In genomic region chr6:90079555-90080490, GRCh38 we compare ENCODE assay signal across 11 cellular contexts.
A peak's percentile ranks its signal among the peaks of the same experiment; 100 is the strongest.
DNase-seq lines count a peak whose midpoint lies in the region; ATAC-seq and TF ChIP-seq lines count a peak whose summit lies in the region.
"Had no signal": no experiment of that assay in that cellular context is flagged by ENCODE, and none has a peak within 500 bp of the region (broad histone marks: within the 10 kb centered on the region; RNA-seq: fewer than 3 reads in every experiment).

No MANE protein-coding gene starts in this region.

- no peaks in the 10 kb centered on the region for H3K27me3 ChIP-seq in CD8-positive, alpha-beta T cell (ENCODE audit: insufficient read depth, low read length)
- H3K27me3 ChIP-seq in ovary: no peaks in the 10 kb centered on the region

- no peaks in the 10 kb centered on the region for H3K9me3 Mint-ChIP-seq in CD8-positive, alpha-beta T cell
- no peaks in the 10 kb centered on the region for H3K9me3 Mint-ChIP-seq in activated B cell treated with CpG ODN at 0.5 μM for 24 hours
- no peaks in the 10 kb centered on the region for H3K9me3 Mint-ChIP-seq in activated naive CD8-positive, alpha-beta T cell treated with anti-CD3 and anti-CD28 coated beads for 36 hours
- H3K9me3 Mint-ChIP-seq in WTC11: no peaks in the 10 kb centered on the region

- ATAC-seq in CD8-positive, alpha-beta T cell: no peak
- ATAC-seq in activated B cell treated with CpG ODN at 0.5 μM for 24 hours (ENCODE audit: low read depth) (peak; percentile 22), WTC11 (no peak), HG03045 (IDR thresholded peaks at IDR 0.05; ENCODE audit: unreplicated experiment) (no peak), left lobe of liver (no peak)

- H3K4me3 ChIP-seq in CD8-positive, alpha-beta T cell (ENCODE audit: low read depth, low read length): peak overlapping the region; percentile 66
- H3K4me3 ChIP-seq in ovary: no peak overlapping the region
- H3K4me3 ChIP-seq: prostate gland had no signal

- WGBS in ovary, 3 donors: 90 to 96% (median 92%) methylated on average over 11 of the region's 11 CpGs

- peak overlapping the region; percentile 99 for H3K27ac Mint-ChIP-seq in CD8-positive, alpha-beta T cell
- H3K27ac Mint-ChIP-seq in activated B cell treated with CpG ODN at 0.5 μM for 24 hours: peak overlapping the region; percentile 86
- H3K27ac Mint-ChIP-seq in activated naive CD8-positive, alpha-beta T cell treated with anti-CD3 and anti-CD28 coated beads for 36 hours: peak overlapping the region; percentile 97
- no peak overlapping the region for H3K27ac Mint-ChIP-seq in WTC11

- H3K27ac ChIP-seq in CD8-positive, alpha-beta T cell (ENCODE audit: low read depth, low read length): peak overlapping the region; percentile 77
- H3K27ac ChIP-seq in ovary: no peak overlapping the region
- H3K27ac ChIP-seq: prostate gland had no signal

- H3K27me3 Mint-ChIP-seq in CD8-positive, alpha-beta T cell (ENCODE audit: low read depth): no peaks in the 10 kb centered on the region
- H3K27me3 Mint-ChIP-seq in activated B cell treated with CpG ODN at 0.5 μM for 24 hours (no peaks in the 10 kb centered on the region), WTC11 (ENCODE audit: low read depth) (no peaks in the 10 kb centered on the region)
- no peaks in the 10 kb centered on the region for H3K27me3 Mint-ChIP-seq in activated naive CD8-positive, alpha-beta T cell treated with anti-CD3 and anti-CD28 coated beads for 36 hours

- POLR2A ChIA-PET in CD8-positive, alpha-beta T cell (lab: Charles Lee): no interaction called here
- POLR2A ChIA-PET in activated B cell treated with CpG ODN at 0.5 μM for 24 hours (lab: Charles Lee): interaction anchor here (0.6 to 1.4 kb wide), 7 partner anchors 15 to 137 kb away, joined by 3 to 7 read pairs (median 4); no protein-coding TSS in a partner anchor
- POLR2A ChIA-PET in WTC11 (lab: Charles Lee): no interaction called here

- no peak for TF ChIP-seq CTCF in CD8-positive, alpha-beta T cell (IDR thresholded peaks at IDR 0.05)
- no peak for TF ChIP-seq CTCF in activated B cell treated with CpG ODN at 0.5 μM for 24 hours (IDR thresholded peaks at IDR 0.05)
- TF ChIP-seq CTCF in WTC11 (IDR thresholded peaks at IDR 0.05): no peak
- no peak for TF ChIP-seq CTCF in ovary (IDR thresholded peaks at IDR 0.05)

- H3K4me3 Mint-ChIP-seq in CD8-positive, alpha-beta T cell: peak overlapping the region; percentile 98
- H3K4me3 Mint-ChIP-seq in activated B cell treated with CpG ODN at 0.5 μM for 24 hours (peak overlapping the region; percentile 84), WTC11 (no peak overlapping the region)
- H3K4me3 Mint-ChIP-seq in activated naive CD8-positive, alpha-beta T cell treated with anti-CD3 and anti-CD28 coated beads for 36 hours: peak overlapping the region; percentile 89

- H3K36me3 Mint-ChIP-seq in CD8-positive, alpha-beta T cell: peaks cover 42% of the 10 kb centered on the region
- H3K36me3 Mint-ChIP-seq in activated B cell treated with CpG ODN at 0.5 μM for 24 hours (ENCODE audit: low read depth): peaks cover 48% of the 10 kb centered on the region
- H3K36me3 Mint-ChIP-seq in activated naive CD8-positive, alpha-beta T cell treated with anti-CD3 and anti-CD28 coated beads for 36 hours: peaks cover 67% of the 10 kb centered on the region
- H3K36me3 Mint-ChIP-seq in WTC11: no peaks in the 10 kb centered on the region

- intact Hi-C loops in CD8-positive, alpha-beta T cell (cut with DNase I, micrococcal nuclease): loop anchor here (1.0 to 10.0 kb wide), 13 partner anchors 19 to 395 kb away; partner anchors contain the start of gene BACH2 (in 1 of the 2)
- intact Hi-C loops in activated B cell treated with CpG ODN at 0.5 μM for 24 hours (cut with micrococcal nuclease) (loop anchor here (1.0 to 10.0 kb wide), 11 partner anchors 28 to 397 kb away; partner anchors contain the start of gene CASP8AP2), ovary (cut with DNase I) (no loop called here)

- H3K9me3 ChIP-seq in CD8-positive, alpha-beta T cell (ENCODE audit: low read length): no peaks in the 10 kb centered on the region
- no peaks in the 10 kb centered on the region for H3K9me3 ChIP-seq in ovary
- H3K9me3 ChIP-seq: prostate gland had no signal

- peaks cover 89% of the 10 kb centered on the region for H3K4me1 Mint-ChIP-seq in CD8-positive, alpha-beta T cell (ENCODE audit: low read depth)
- H3K4me1 Mint-ChIP-seq in activated B cell treated with CpG ODN at 0.5 μM for 24 hours (peaks cover 95% of the 10 kb centered on the region), WTC11 (no peaks in the 10 kb centered on the region)
- peaks cover 68% of the 10 kb centered on the region for H3K4me1 Mint-ChIP-seq in activated naive CD8-positive, alpha-beta T cell treated with anti-CD3 and anti-CD28 coated beads for 36 hours

- no peak for TF ChIP-seq EP300 in ovary (IDR thresholded peaks at IDR 0.05)

- peak in 2 of 7 experiments; percentile 28 to 29 for DNase-seq in CD8-positive, alpha-beta T cell
- no peak for DNase-seq in activated B cell treated with CpG ODN at 0.5 μM for 24 hours
- peak; percentile 67 for DNase-seq in activated naive CD8-positive, alpha-beta T cell treated with anti-CD3 and anti-CD28 coated beads for 36 hours
- peak; percentile 55 for DNase-seq in stimulated activated CD4-positive, alpha-beta T cell treated with anti-CD3 and anti-CD28 coated beads, Interleukin-2, amount 100 ng/mL, for 4 hours (ENCODE audit: low read depth)
- DNase-seq in WTC11 (ENCODE audit: low spot score): no peak
- DNase-seq in ovary: no peak
- no peak for DNase-seq in left lobe of liver (ENCODE audit: low spot score)
- DNase-seq: activated gamma-delta T cell, EL had no signal

- H3K4me1 ChIP-seq in CD8-positive, alpha-beta T cell (ENCODE audit: insufficient read depth, low read length): peaks cover 85% of the 10 kb centered on the region
- H3K4me1 ChIP-seq in ovary (ENCODE audit: insufficient read depth): no peaks in the 10 kb centered on the region
- H3K4me1 ChIP-seq: prostate gland had no signal

- no peaks in the 10 kb centered on the region for H3K36me3 ChIP-seq in CD8-positive, alpha-beta T cell (ENCODE audit: insufficient read depth, low read length)
- no peaks in the 10 kb centered on the region for H3K36me3 ChIP-seq in ovary
- H3K36me3 ChIP-seq: prostate gland had no signal

- CTCF ChIA-PET in CD8-positive, alpha-beta T cell (lab: Charles Lee): interaction anchor here (1.0 to 1.4 kb wide), 2 partner anchors 99 to 219 kb away, joined by 3 to 4 read pairs; no protein-coding TSS in a partner anchor
- CTCF ChIA-PET in activated B cell treated with CpG ODN at 0.5 μM for 24 hours (lab: Charles Lee): interaction anchor here (1.3 kb wide), 1 partner anchor 137 kb away, joined by 4 read pairs; no protein-coding TSS in a partner anchor
- CTCF ChIA-PET in WTC11 (lab: Charles Lee): no interaction called here

- no peak for TF ChIP-seq POLR2A in ovary (IDR thresholded peaks at IDR 0.05)

TF ChIP-seq in WTC11, 78 proteins besides CTCF, POLR2A, EP300 and RAD21 (continues in another document):
- no peak for TF ChIP-seq ZSCAN18 (CRISPR knock-in tag; IDR thresholded peaks at IDR 0.05)
- no peak for TF ChIP-seq JAZF1 (CRISPR knock-in tag; IDR thresholded peaks at IDR 0.05)
- TF ChIP-seq ZMAT4 (CRISPR knock-in tag; IDR thresholded peaks at IDR 0.05): no peak
- TF ChIP-seq PRDM15 (CRISPR knock-in tag; IDR thresholded peaks at IDR 0.05): no peak

Comparison
In these comparisons a context has a peak if more than half of its experiments do, and no peak if none do; other contexts are left out.
1. DNase-seq: peak in activated naive CD8-positive, alpha-beta T cell treated with anti-CD3 and anti-CD28 coated beads for 36 hours (single experiment) and stimulated activated CD4-positive, alpha-beta T cell treated with anti-CD3 and anti-CD28 coated beads, Interleukin-2, amount 100 ng/mL, for 4 hours (single experiment); none in activated B cell treated with CpG ODN at 0.5 μM for 24 hours (single experiment), WTC11 (single experiment), ovary (0 of 5) and left lobe of liver (single experiment).
2. intact Hi-C loops: an anchor here in CD8-positive, alpha-beta T cell (1.0 to 10.0 kb wide) and activated B cell treated with CpG ODN at 0.5 μM for 24 hours (1.0 to 10.0 kb wide); none called in ovary.